ENCODE assay signal across 1 cellular context in the genomic region with DNA sequence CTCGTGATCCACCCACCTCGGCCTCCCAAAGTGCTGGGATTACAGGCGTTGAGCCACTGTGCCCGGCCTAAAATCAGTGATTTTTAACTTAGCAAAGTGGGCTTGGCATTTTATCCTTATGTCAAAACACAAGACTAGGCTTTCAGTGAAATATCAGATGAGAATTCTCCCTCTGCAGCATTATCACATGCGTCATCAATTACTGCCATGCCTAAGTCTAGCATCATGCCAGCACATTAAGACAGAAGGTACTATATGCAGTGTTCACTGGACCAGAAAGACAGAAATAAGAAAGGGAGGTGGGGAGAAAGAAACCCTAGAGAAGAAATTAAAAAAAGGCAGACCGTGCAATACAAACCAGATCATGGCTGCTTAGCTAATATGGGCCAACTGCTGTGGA.
TF ChIP-seq lines count a peak whose summit lies in the region.

No MANE protein-coding gene starts in this region.

TF ChIP-seq in GM23338, 12 proteins besides CTCF, POLR2A, EP300 and RAD21 (continued from another document):
- TF ChIP-seq, protein P1, sequence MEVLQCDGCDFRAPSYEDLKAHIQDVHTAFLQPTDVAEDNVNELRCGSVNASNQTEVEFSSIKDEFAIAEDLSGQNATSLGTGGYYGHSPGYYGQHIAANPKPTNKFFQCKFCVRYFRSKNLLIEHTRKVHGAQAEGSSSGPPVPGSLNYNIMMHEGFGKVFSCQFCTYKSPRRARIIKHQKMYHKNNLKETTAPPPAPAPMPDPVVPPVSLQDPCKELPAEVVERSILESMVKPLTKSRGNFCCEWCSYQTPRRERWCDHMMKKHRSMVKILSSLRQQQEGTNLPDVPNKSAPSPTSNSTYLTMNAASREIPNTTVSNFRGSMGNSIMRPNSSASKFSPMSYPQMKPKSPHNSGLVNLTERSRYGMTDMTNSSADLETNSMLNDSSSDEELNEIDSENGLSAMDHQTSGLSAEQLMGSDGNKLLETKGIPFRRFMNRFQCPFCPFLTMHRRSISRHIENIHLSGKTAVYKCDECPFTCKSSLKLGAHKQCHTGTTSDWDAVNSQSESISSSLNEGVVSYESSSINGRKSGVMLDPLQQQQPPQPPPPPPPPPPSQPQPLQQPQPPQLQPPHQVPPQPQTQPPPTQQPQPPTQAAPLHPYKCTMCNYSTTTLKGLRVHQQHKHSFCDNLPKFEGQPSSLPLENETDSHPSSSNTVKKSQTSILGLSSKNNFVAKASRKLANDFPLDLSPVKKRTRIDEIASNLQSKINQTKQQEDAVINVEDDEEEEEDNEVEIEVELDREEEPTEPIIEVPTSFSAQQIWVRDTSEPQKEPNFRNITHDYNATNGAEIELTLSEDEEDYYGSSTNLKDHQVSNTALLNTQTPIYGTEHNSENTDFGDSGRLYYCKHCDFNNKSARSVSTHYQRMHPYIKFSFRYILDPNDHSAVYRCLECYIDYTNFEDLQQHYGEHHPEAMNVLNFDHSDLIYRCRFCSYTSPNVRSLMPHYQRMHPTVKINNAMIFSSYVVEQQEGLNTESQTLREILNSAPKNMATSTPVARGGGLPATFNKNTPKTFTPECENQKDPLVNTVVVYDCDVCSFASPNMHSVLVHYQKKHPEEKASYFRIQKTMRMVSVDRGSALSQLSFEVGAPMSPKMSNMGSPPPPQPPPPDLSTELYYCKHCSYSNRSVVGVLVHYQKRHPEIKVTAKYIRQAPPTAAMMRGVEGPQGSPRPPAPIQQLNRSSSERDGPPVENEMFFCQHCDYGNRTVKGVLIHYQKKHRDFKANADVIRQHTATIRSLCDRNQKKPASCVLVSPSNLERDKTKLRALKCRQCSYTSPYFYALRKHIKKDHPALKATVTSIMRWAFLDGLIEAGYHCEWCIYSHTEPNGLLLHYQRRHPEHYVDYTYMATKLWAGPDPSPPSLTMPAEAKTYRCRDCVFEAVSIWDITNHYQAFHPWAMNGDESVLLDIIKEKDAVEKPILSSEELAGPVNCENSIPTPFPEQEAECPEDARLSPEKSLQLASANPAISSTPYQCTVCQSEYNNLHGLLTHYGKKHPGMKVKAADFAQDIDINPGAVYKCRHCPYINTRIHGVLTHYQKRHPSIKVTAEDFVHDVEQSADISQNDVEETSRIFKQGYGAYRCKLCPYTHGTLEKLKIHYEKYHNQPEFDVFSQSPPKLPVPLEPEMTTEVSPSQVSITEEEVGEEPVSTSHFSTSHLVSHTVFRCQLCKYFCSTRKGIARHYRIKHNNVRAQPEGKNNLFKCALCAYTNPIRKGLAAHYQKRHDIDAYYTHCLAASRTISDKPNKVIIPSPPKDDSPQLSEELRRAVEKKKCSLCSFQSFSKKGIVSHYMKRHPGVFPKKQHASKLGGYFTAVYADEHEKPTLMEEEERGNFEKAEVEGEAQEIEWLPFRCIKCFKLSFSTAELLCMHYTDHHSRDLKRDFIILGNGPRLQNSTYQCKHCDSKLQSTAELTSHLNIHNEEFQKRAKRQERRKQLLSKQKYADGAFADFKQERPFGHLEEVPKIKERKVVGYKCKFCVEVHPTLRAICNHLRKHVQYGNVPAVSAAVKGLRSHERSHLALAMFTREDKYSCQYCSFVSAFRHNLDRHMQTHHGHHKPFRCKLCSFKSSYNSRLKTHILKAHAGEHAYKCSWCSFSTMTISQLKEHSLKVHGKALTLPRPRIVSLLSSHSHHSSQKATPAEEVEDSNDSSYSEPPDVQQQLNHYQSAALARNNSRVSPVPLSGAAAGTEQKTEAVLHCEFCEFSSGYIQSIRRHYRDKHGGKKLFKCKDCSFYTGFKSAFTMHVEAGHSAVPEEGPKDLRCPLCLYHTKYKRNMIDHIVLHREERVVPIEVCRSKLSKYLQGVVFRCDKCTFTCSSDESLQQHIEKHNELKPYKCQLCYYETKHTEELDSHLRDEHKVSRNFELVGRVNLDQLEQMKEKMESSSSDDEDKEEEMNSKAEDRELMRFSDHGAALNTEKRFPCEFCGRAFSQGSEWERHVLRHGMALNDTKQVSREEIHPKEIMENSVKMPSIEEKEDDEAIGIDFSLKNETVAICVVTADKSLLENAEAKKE (CRISPR knock-in tag; IDR thresholded peaks at IDR 0.05): no peak
- no peak for TF ChIP-seq EZH2phosphoT487 (IDR thresholded peaks at IDR 0.05; ENCODE audit: unreplicated experiment)
- TF ChIP-seq POLR2AphosphoS5 (IDR thresholded peaks at IDR 0.05; ENCODE audit: low read depth): no peak
- TF ChIP-seq, protein P2, sequence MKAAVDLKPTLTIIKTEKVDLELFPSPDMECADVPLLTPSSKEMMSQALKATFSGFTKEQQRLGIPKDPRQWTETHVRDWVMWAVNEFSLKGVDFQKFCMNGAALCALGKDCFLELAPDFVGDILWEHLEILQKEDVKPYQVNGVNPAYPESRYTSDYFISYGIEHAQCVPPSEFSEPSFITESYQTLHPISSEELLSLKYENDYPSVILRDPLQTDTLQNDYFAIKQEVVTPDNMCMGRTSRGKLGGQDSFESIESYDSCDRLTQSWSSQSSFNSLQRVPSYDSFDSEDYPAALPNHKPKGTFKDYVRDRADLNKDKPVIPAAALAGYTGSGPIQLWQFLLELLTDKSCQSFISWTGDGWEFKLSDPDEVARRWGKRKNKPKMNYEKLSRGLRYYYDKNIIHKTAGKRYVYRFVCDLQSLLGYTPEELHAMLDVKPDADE (IDR thresholded peaks at IDR 0.05): no peak
- TF ChIP-seq STAT1 (IDR thresholded peaks at IDR 0.05; ENCODE audit: unreplicated experiment): no peak
- TF ChIP-seq JUNB (IDR thresholded peaks at IDR 0.05; ENCODE audit: unreplicated experiment): no peak
- no peak for TF ChIP-seq EZH2 (IDR thresholded peaks at IDR 0.05; ENCODE audit: low read depth, unreplicated experiment)
- TF ChIP-seq ZNF114 (CRISPR knock-in tag; IDR thresholded peaks at IDR 0.05): no peak
